In the genomic region with DNA sequence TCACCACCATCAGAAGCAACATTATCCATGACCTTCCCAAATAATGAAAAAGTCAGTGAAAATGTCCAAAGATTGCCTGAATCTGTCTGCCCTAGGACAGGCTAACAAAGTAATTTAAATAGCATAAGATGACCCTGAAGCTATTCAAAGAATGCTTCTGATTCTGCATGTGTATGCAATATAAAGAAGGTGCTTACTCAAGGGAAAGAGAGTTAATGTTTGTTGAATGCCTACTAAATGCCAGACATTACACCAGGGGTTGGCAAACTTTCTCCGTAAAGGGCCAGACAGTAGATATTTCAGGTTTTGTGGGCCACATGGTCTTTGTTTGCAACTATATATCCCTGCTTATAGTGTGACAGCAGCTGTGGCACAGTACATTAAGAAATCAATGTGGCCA, we compare ENCODE assay signal across 18 cellular contexts.
"Had no signal": no experiment of that assay in that cellular context is flagged by ENCODE, and none has a peak within 500 bp of the region (broad histone marks: within the 10 kb centered on the region; RNA-seq: fewer than 3 reads in every experiment).

No MANE protein-coding gene starts in this region.

- H2AFZ ChIP-seq: neural progenitor cell had no signal

- H3K27ac ChIP-seq: brain microvascular endothelial cell, neural progenitor cell, psoas muscle, spleen, testis had no signal

- H3K4me3 Mint-ChIP-seq: activated CD4-positive, alpha-beta T cell treated with anti-CD3 and anti-CD28 coated beads, Interleukin-2, amount 10 ng/mL, durations not matched to agents 24 days and 14 days; activated CD8-positive, alpha-beta T cell treated with anti-CD3 and anti-CD28 coated beads, Interleukin-2, amount 10 ng/mL, durations not matched to agents 7 days and 5 days; activated T-cell treated with anti-CD3 and anti-CD28 coated beads, Interleukin-2, amount 50 U/mL, for 24 hours; neural progenitor cell; stimulated activated memory B cell treated with anti-CD40 and anti-IgM and Interleukin-4, amounts not matched to agents 10 μg/mL and 1 μg/mL and 100 μg/mL, for 72 hours; T-cell had no signal

- H3K36me3 Mint-ChIP-seq: neural progenitor cell had no signal

- DNase-seq: activated CD4-positive, alpha-beta T cell treated with anti-CD3 and anti-CD28 coated beads, Interleukin-2, amount 10 ng/mL, durations not matched to agents 24 days and 14 days; activated CD8-positive, alpha-beta T cell treated with anti-CD3 and anti-CD28 coated beads, Interleukin-2, amount 10 ng/mL, durations not matched to agents 7 days and 5 days; activated naive CD4-positive, alpha-beta T cell treated with anti-CD3 and anti-CD28 coated beads, Interleukin-2, amount 50 U/mL, for 16 hours; activated T-cell treated with anti-CD3 and anti-CD28 coated beads, Interleukin-2, amount 50 U/mL, for 24 hours; aorta; brain microvascular endothelial cell; central memory CD4-positive, alpha-beta T cell; glutamatergic neuron; hypothalamus; kidney; psoas muscle; spleen; stimulated activated CD4-positive, alpha-beta T cell treated with anti-CD3 and anti-CD28 coated beads, Interleukin-4, amount 100 ng/mL, for 4 hours; T-cell; testis had no signal

- ATAC-seq: activated CD8-positive, alpha-beta T cell treated with anti-CD3 and anti-CD28 coated beads, Interleukin-2, amount 10 ng/mL, durations not matched to agents 7 days and 5 days; left lobe of liver; psoas muscle; stimulated activated memory B cell treated with anti-CD40 and anti-IgM and Interleukin-4, amounts not matched to agents 10 μg/mL and 1 μg/mL and 100 μg/mL, for 72 hours; T-cell had no signal

- H3K9me3 Mint-ChIP-seq: activated CD4-positive, alpha-beta T cell treated with anti-CD3 and anti-CD28 coated beads, Interleukin-2, amount 10 ng/mL, durations not matched to agents 24 days and 14 days; activated T-cell treated with anti-CD3 and anti-CD28 coated beads, Interleukin-2, amount 50 U/mL, for 24 hours; neural progenitor cell; stimulated activated memory B cell treated with anti-CD40 and anti-IgM and Interleukin-4, amounts not matched to agents 10 μg/mL and 1 μg/mL and 100 μg/mL, for 72 hours; T-cell had no signal

- H3K27me3 Mint-ChIP-seq: activated CD4-positive, alpha-beta T cell treated with anti-CD3 and anti-CD28 coated beads, Interleukin-2, amount 10 ng/mL, durations not matched to agents 24 days and 14 days; activated T-cell treated with anti-CD3 and anti-CD28 coated beads, Interleukin-2, amount 50 U/mL, for 24 hours; stimulated activated memory B cell treated with anti-CD40 and anti-IgM and Interleukin-4, amounts not matched to agents 10 μg/mL and 1 μg/mL and 100 μg/mL, for 72 hours; T-cell had no signal

- H3K36me3 ChIP-seq: brain microvascular endothelial cell, neural progenitor cell had no signal

- H3K27me3 ChIP-seq: brain microvascular endothelial cell, neural progenitor cell, spleen, testis had no signal

- H3K4me2 ChIP-seq: neural progenitor cell had no signal

- H3K4me3 ChIP-seq: neural progenitor cell, psoas muscle, spleen, testis had no signal

- H3K9me3 ChIP-seq: psoas muscle, spleen, testis had no signal

- H3K4me1 Mint-ChIP-seq: activated CD4-positive, alpha-beta T cell treated with anti-CD3 and anti-CD28 coated beads, Interleukin-2, amount 10 ng/mL, durations not matched to agents 24 days and 14 days; stimulated activated memory B cell treated with anti-CD40 and anti-IgM and Interleukin-4, amounts not matched to agents 10 μg/mL and 1 μg/mL and 100 μg/mL, for 72 hours; T-cell had no signal

- H3K4me1 ChIP-seq: neural progenitor cell, psoas muscle, spleen, testis had no signal

- H3K27ac Mint-ChIP-seq: activated CD4-positive, alpha-beta T cell treated with anti-CD3 and anti-CD28 coated beads, Interleukin-2, amount 10 ng/mL, durations not matched to agents 24 days and 14 days; activated CD8-positive, alpha-beta T cell treated with anti-CD3 and anti-CD28 coated beads, Interleukin-2, amount 10 ng/mL, durations not matched to agents 7 days and 5 days; activated T-cell treated with anti-CD3 and anti-CD28 coated beads, Interleukin-2, amount 50 U/mL, for 24 hours; neural progenitor cell; stimulated activated memory B cell treated with anti-CD40 and anti-IgM and Interleukin-4, amounts not matched to agents 10 μg/mL and 1 μg/mL and 100 μg/mL, for 72 hours; T-cell had no signal
